8 cellular contexts compared by ENCODE assay signal in genomic region chr4:73653695-73654106, GRCh38. TPM values are rescaled to one million over a fixed set of nuclear protein-coding genes. Genes with fewer than 3 reads are reported as not detected.
DNase-seq lines count a peak whose midpoint lies in the region; ATAC-seq and TF ChIP-seq lines count a peak whose summit lies in the region.

No MANE protein-coding gene starts in this region.

- TF ChIP-seq CTCF in Calu3 (IDR thresholded peaks at IDR 0.05; ENCODE audit: unreplicated experiment) (peak; percentile 54), WTC11 (IDR thresholded peaks at IDR 0.05) (peak; percentile 59; the same call in 1 of the 2 replicates), left ventricle myocardium inferior (IDR thresholded peaks at IDR 0.05; ENCODE audit: borderline replicate concordance) (peak; percentile 66), smooth muscle cell (IDR thresholded peaks at IDR 0.05; ENCODE audit: borderline replicate concordance, insufficient read depth, poor library complexity, severe bottlenecking) (peak; percentile 45)

- no peak overlapping the region for H2AFZ ChIP-seq in smooth muscle cell (ENCODE audit: low read depth)

- intact Hi-C loops in Calu3 (cut with micrococcal nuclease; ENCODE audit: unreplicated experiment), result loop anchor here (1.0 to 10.0 kb wide), 5 partner anchors 36 to 311 kb away; no protein-coding TSS in a partner anchor
- intact Hi-C loops in left ventricle myocardium inferior (cut with micrococcal nuclease), result loop anchor here (10.0 kb wide), 1 partner anchor 339 kb away; no protein-coding TSS in a partner anchor

- no peaks in the 10 kb centered on the region for H3K9me3 ChIP-seq in left ventricle myocardium inferior (replicated peaks)
- no peaks in the 10 kb centered on the region for H3K9me3 ChIP-seq in smooth muscle cell (replicated peaks; ENCODE audit: low read depth)

- no peaks in the 10 kb centered on the region for H3F3A ChIP-seq in smooth muscle cell (ENCODE audit: low read depth)

- BruUV-seq in Calu3 (replicated peaks; lab: Mats Ljungman, UMichigan), result no TSS peak

- CTCF ChIA-PET in Calu3 (lab: Charles Lee), result interaction anchor here (0.7 to 1.7 kb wide), 6 partner anchors 50 to 313 kb away, joined by 3 to 8 read pairs (median 4); no protein-coding TSS in a partner anchor
- CTCF ChIA-PET in WTC11 (lab: Charles Lee), result interaction anchor here (0.6 to 5.7 kb wide), 33 partner anchors 9 to 962 kb away, joined by 3 to 80 read pairs (median 4); partner anchors contain the start of gene RASSF6

- POLR2A ChIA-PET in WTC11 (lab: Charles Lee), result interaction anchor here (0.6 to 1.3 kb wide), 3 partner anchors 62 to 312 kb away, joined by 4 to 6 read pairs (median 6); no protein-coding TSS in a partner anchor

- H3K9ac ChIP-seq in smooth muscle cell (ENCODE audit: low read depth), result no peak overlapping the region

- H3K36me3 Mint-ChIP-seq in Calu3 (ENCODE audit: insufficient read depth, unreplicated experiment), result no peaks in the 10 kb centered on the region
- no peaks in the 10 kb centered on the region for H3K36me3 Mint-ChIP-seq in WTC11
- no peaks in the 10 kb centered on the region for H3K36me3 Mint-ChIP-seq in activated T-helper 17 cell treated with anti-CD3 and anti-CD28 coated beads, Interleukin-2, amount 50 U/mL, for 72 hours (ENCODE audit: low read depth)

- no peaks in the 10 kb centered on the region for H4K20me1 ChIP-seq in smooth muscle cell (ENCODE audit: low read depth)

- H3K27ac Mint-ChIP-seq in Calu3 (ENCODE audit: unreplicated experiment) (no peak overlapping the region), WTC11 (no peak overlapping the region)
- no peak overlapping the region for H3K27ac Mint-ChIP-seq in activated T-helper 17 cell treated with anti-CD3 and anti-CD28 coated beads, Interleukin-2, amount 50 U/mL, for 72 hours

- ATAC-seq in GM18907 (IDR thresholded peaks at IDR 0.05; ENCODE audit: unreplicated experiment) (peak; percentile 61), HG03066 (IDR thresholded peaks at IDR 0.05; ENCODE audit: low read depth, unreplicated experiment) (peak; percentile 58), WTC11 (peak; percentile 67)
- no peak for ATAC-seq in activated T-helper 17 cell treated with anti-CD3 and anti-CD28 coated beads, Interleukin-2, amount 50 U/mL, for 72 hours (replicated peaks)

- peaks cover 23% of the 10 kb centered on the region for H3K4me1 Mint-ChIP-seq in Calu3 (ENCODE audit: low read depth, unreplicated experiment)
- H3K4me1 Mint-ChIP-seq in WTC11, result no peaks in the 10 kb centered on the region
- H3K4me1 Mint-ChIP-seq in activated T-helper 17 cell treated with anti-CD3 and anti-CD28 coated beads, Interleukin-2, amount 50 U/mL, for 72 hours, result no peaks in the 10 kb centered on the region

- H3K9me3 Mint-ChIP-seq in Calu3 (ENCODE audit: low read depth, unreplicated experiment) (no peaks in the 10 kb centered on the region), WTC11 (no peaks in the 10 kb centered on the region)
- no peaks in the 10 kb centered on the region for H3K9me3 Mint-ChIP-seq in activated T-helper 17 cell treated with anti-CD3 and anti-CD28 coated beads, Interleukin-2, amount 50 U/mL, for 72 hours

- peaks cover 5% of the 10 kb centered on the region for H3K27me3 ChIP-seq in left ventricle myocardium inferior (ENCODE audit: low read depth)
- peaks cover 17% of the 10 kb centered on the region for H3K27me3 ChIP-seq in smooth muscle cell (ENCODE audit: low read depth)

- H3K4me3 ChIP-seq in left ventricle myocardium inferior, result no peak overlapping the region
- no peak overlapping the region for H3K4me3 ChIP-seq in smooth muscle cell

- no peaks in the 10 kb centered on the region for H3K79me2 ChIP-seq in smooth muscle cell (ENCODE audit: low read depth)

- H3K36me3 ChIP-seq in left ventricle myocardium inferior, result no peaks in the 10 kb centered on the region
- H3K36me3 ChIP-seq in smooth muscle cell (ENCODE audit: low read depth), result no peaks in the 10 kb centered on the region

- H3K4me2 ChIP-seq in smooth muscle cell, result no peak overlapping the region

- DNase-seq in Calu3, result no peak
- peak; percentile 23 for DNase-seq in NCI-H2107 (lab: John Stamatoyannopoulos, UW)
- no peak for DNase-seq in WTC11 (ENCODE audit: low spot score)
- no peak for DNase-seq in left ventricle myocardium inferior
- no peak for DNase-seq in smooth muscle cell (lab: John Stamatoyannopoulos, UW; ENCODE audit: unreplicated experiment)

- no peak overlapping the region for H3K27ac ChIP-seq in left ventricle myocardium inferior (replicated peaks)
- H3K27ac ChIP-seq in smooth muscle cell (ENCODE audit: low read depth), result no peak overlapping the region

- H3K4me3 Mint-ChIP-seq in Calu3 (ENCODE audit: low read depth, unreplicated experiment) (no peak overlapping the region), WTC11 (no peak overlapping the region)
- H3K4me3 Mint-ChIP-seq in activated T-helper 17 cell treated with anti-CD3 and anti-CD28 coated beads, Interleukin-2, amount 50 U/mL, for 72 hours, result no peak overlapping the region

- 4% methylated on average over 7 of the region's 7 CpGs for WGBS in smooth muscle cell (ENCODE audit: low lambda C conversion rate)

- H3K27me3 Mint-ChIP-seq in Calu3 (ENCODE audit: unreplicated experiment), result no peaks in the 10 kb centered on the region
- no peaks in the 10 kb centered on the region for H3K27me3 Mint-ChIP-seq in WTC11 (ENCODE audit: low read depth)
- peaks cover 5% of the 10 kb centered on the region for H3K27me3 Mint-ChIP-seq in activated T-helper 17 cell treated with anti-CD3 and anti-CD28 coated beads, Interleukin-2, amount 50 U/mL, for 72 hours

- H3K4me1 ChIP-seq in left ventricle myocardium inferior, result no peaks in the 10 kb centered on the region
- no peaks in the 10 kb centered on the region for H3K4me1 ChIP-seq in smooth muscle cell (ENCODE audit: low read depth)

TF ChIP-seq in WTC11, 78 proteins besides CTCF, POLR2A, EP300 and RAD21:
- no peak for TF ChIP-seq ZSCAN18 (CRISPR knock-in tag; IDR thresholded peaks at IDR 0.05)
- no peak for TF ChIP-seq ZNF263 (CRISPR knock-in tag; IDR thresholded peaks at IDR 0.05; ENCODE audit: low read depth)
- TF ChIP-seq ZNF396 (CRISPR knock-in tag; IDR thresholded peaks at IDR 0.05; ENCODE audit: borderline replicate concordance), result no peak

RNA-seq across cellular contexts. Expression of gene RASSF6, which starts 33.5 kb away (rescaled TPM):
- total RNA-seq in Calu3 (2022) (12.5 and 12.8 TPM in 2 replicates), WTC11 (2021) (0.15 to 0.27 TPM (median 0.18 TPM) in 3 replicates), left ventricle myocardium inferior (not detected), smooth muscle cell (0.09 TPM in 1 of 2 replicates, not detected in the other)
- polyA plus RNA-seq in smooth muscle cell, result 0.28 TPM in 1 of 2 replicates, not detected in the other
- total RNA-seq in activated T-helper 17 cell treated with anti-CD3 and anti-CD28 coated beads, Interleukin-2, amount 50 U/mL, for 72 hours, result under 1 TPM in 1 of 2 donors, not detected in 1; 0.09 TPM

Comparison
In these comparisons a context has a peak if more than half of its experiments do, and no peak if none do; other contexts are left out.
1. RNA of gene RASSF6, which starts 33.5 kb away (total RNA-seq): 12.5 to 12.8 TPM in Calu3; 0.15 to 0.27 TPM in WTC11, 0.09 TPM in activated T-helper 17 cell treated with anti-CD3 and anti-CD28 coated beads, Interleukin-2, amount 50 U/mL, for 72 hours, 0.09 TPM in smooth muscle cell and not detected in left ventricle myocardium inferior (single experiment); every median in the first group is over 10 times any median in the second.
2. Peak in every context shown above with its lines, with median percentiles within 50 percentile points of each other: CTCF ChIP-seq.